15 cellular contexts compared by ENCODE assay signal in genomic region chr22:49136816-49137180, GRCh38.
A peak's percentile ranks its signal among the peaks of the same experiment; 100 is the strongest.
DNase-seq lines count a peak whose midpoint lies in the region; ATAC-seq and TF ChIP-seq lines count a peak whose summit lies in the region.
"Had no signal": no experiment of that assay in that cellular context is flagged by ENCODE, and none has a peak within 500 bp of the region (broad histone marks: within the 10 kb centered on the region; RNA-seq: fewer than 3 reads in every experiment).

No MANE protein-coding gene starts in this region.

- no CpG with 5 or more reads among the region's 9 CpGs for WGBS in neuronal stem cell (ENCODE audit: extremely low coverage in 2 of 2, insufficient read length in 2 of 2, insufficient replicate concordance in 1 of 2), 2 donors

- no peak overlapping the region for H3K4me3 ChIP-seq in BLaER1
- no peak overlapping the region for H3K4me3 ChIP-seq in BLaER1 treated with 17β-estradiol and CSF1 and Interleukin-3, amounts not matched to agents 10 nM and 100 nM
- no peak overlapping the region for H3K4me3 ChIP-seq in coronary artery
- no peak overlapping the region for H3K4me3 ChIP-seq in neuronal stem cell (ENCODE audit: low read length in 2 of 2)
- H3K4me3 ChIP-seq: GM23248 had no signal

- H2AFZ ChIP-seq in neuronal stem cell (ENCODE audit: low read length), result no peak overlapping the region
- H2AFZ ChIP-seq: GM23248 had no signal

- H4K91ac ChIP-seq in neuronal stem cell (ENCODE audit: low read depth, low read length, poor library complexity), result no peak overlapping the region

- H2AK5ac ChIP-seq in neuronal stem cell (ENCODE audit: low read depth, low read length), result peak overlapping the region; percentile 79

- peak overlapping the region; percentile 88 for H2BK15ac ChIP-seq in neuronal stem cell (ENCODE audit: low read length)

- H2BK12ac ChIP-seq in neuronal stem cell (ENCODE audit: low read length), result peak overlapping the region; percentile 79

- no peak overlapping the region for H2BK5ac ChIP-seq in neuronal stem cell (ENCODE audit: low read length)

- H4K8ac ChIP-seq in neuronal stem cell (ENCODE audit: low read depth, low read length), result no peak overlapping the region

- H3K4me1 ChIP-seq in BLaER1 (peaks cover 19% of the 10 kb centered on the region; the same call in 1 of the 2 replicates), neuronal stem cell (ENCODE audit: control insufficient read depth in 2 of 2, insufficient read depth in 1 of 2, low read depth in 1 of 2, low read length in 2 of 2) (peaks cover 0 to 5% of the 10 kb centered on the region in 2 donors)
- peaks cover 0 to 19% (median 15%) of the 10 kb centered on the region in 10 experiments; a peak in 10 of 20 replicates for H3K4me1 ChIP-seq in BLaER1 treated with 17β-estradiol and CSF1 and Interleukin-3, amounts not matched to agents 10 nM and 100 nM

- H3K36me3 ChIP-seq in BLaER1 (no peaks in the 10 kb centered on the region), neuronal stem cell (replicated peaks in 1 of 2; ENCODE audit: control insufficient read depth in 2 of 2, insufficient read depth in 2 of 2, low read length in 2 of 2) (no peaks in the 10 kb centered on the region)
- no peaks in the 10 kb centered on the region for H3K36me3 ChIP-seq in BLaER1 treated with 17β-estradiol and CSF1 and Interleukin-3, amounts not matched to agents 10 nM and 100 nM

- H3K9me3 ChIP-seq in BLaER1 (no peaks in the 10 kb centered on the region), neuronal stem cell (replicated peaks in 1 of 2; ENCODE audit: control insufficient read depth in 2 of 2, insufficient read depth in 1 of 2, low read depth in 1 of 2, low read length in 2 of 2) (no peaks in the 10 kb centered on the region)
- H3K9me3 ChIP-seq in BLaER1 treated with 17β-estradiol and CSF1 and Interleukin-3, amounts not matched to agents 10 nM and 100 nM (replicated peaks in 1 of 11), result no peaks in the 10 kb centered on the region

- H3K79me1 ChIP-seq in neuronal stem cell (ENCODE audit: low read depth, low read length), result peaks cover 3% of the 10 kb centered on the region

- no peak overlapping the region for H3K27ac ChIP-seq in BLaER1
- no peak overlapping the region for H3K27ac ChIP-seq in BLaER1 treated with 17β-estradiol and CSF1 and Interleukin-3, amounts not matched to agents 10 nM and 100 nM
- H3K27ac ChIP-seq in coronary artery, result no peak overlapping the region
- no peak overlapping the region for H3K27ac ChIP-seq in neuronal stem cell (replicated peaks; ENCODE audit: low read length)
- H3K27ac ChIP-seq: GM23248 had no signal

- H3K23ac ChIP-seq in neuronal stem cell (ENCODE audit: low read depth, low read length, poor library complexity), result no peak overlapping the region

- DNase-seq in coronary artery (ENCODE audit: low spot score) (peak; percentile 50), neuronal stem cell (ENCODE audit: low spot score) (no peak), C1 segment of cervical spinal cord (lab: John Stamatoyannopoulos, UW) (no peak)
- no peak for DNase-seq in central memory CD4-positive, alpha-beta T cell
- DNase-seq in stimulated activated CD4-positive, alpha-beta T cell treated with anti-CD3 and anti-CD28 coated beads, Interleukin-12 subunit alpha, Interleukin-12 subunit beta, amount 100 ng/mL, for 4 hours, result no peak
- DNase-seq: CD8-positive, alpha-beta T cell; DMS53; DMS79 treated with DMSO at 0.1 percent for 48 hours; GF-D8; GM23248; H9 had no signal

- no peak overlapping the region for H3K14ac ChIP-seq in neuronal stem cell (ENCODE audit: low read length)

- no peak for TF ChIP-seq CTCF in coronary artery (IDR thresholded peaks at IDR 0.05)

- no peaks in the 10 kb centered on the region for H3K27me3 ChIP-seq in BLaER1
- H3K27me3 ChIP-seq in BLaER1 treated with 17β-estradiol and CSF1 and Interleukin-3, amounts not matched to agents 10 nM and 100 nM, result no peaks in the 10 kb centered on the region
- H3K27me3 ChIP-seq in neuronal stem cell (ENCODE audit: control insufficient read depth in 3 of 3, insufficient read depth in 3 of 3, low read depth in 1 of 3, low read length in 3 of 3), result no peaks in the 10 kb centered on the region

- H3K4me2 ChIP-seq in BLaER1 (peak overlapping the region; percentile 30), neuronal stem cell (ENCODE audit: insufficient read depth, low read length, poor library complexity, severe bottlenecking) (no peak overlapping the region)
- H3K4me2 ChIP-seq in BLaER1 treated with 17β-estradiol and CSF1 and Interleukin-3, amounts not matched to agents 10 nM and 100 nM, result peak overlapping the region in 8 of 11 experiments; percentile 3 to 60 (median 31); a peak in 7 of 22 replicates

- H2BK120ac ChIP-seq in neuronal stem cell (ENCODE audit: low read depth, low read length), result no peak overlapping the region

- no peak overlapping the region for H3K18ac ChIP-seq in neuronal stem cell (ENCODE audit: low read length)

- H3K4ac ChIP-seq in neuronal stem cell (ENCODE audit: low read length), result no peak overlapping the region

- no peak overlapping the region for H3K9ac ChIP-seq in BLaER1
- no peak overlapping the region for H3K9ac ChIP-seq in BLaER1 treated with 17β-estradiol and CSF1 and Interleukin-3, amounts not matched to agents 10 nM and 100 nM
- H3K9ac ChIP-seq in neuronal stem cell (ENCODE audit: low read depth, low read length, poor library complexity), result no peak overlapping the region
- H3K9ac ChIP-seq: GM23248 had no signal

- no peaks in the 10 kb centered on the region for H4K20me1 ChIP-seq in BLaER1
- no peaks in the 10 kb centered on the region for H4K20me1 ChIP-seq in BLaER1 treated with 17β-estradiol and CSF1 and Interleukin-3, amounts not matched to agents 10 nM and 100 nM

- ATAC-seq in GM18519 (IDR thresholded peaks at IDR 0.05; ENCODE audit: low FRiP score, unreplicated experiment), result no peak
- ATAC-seq: CD8-positive, alpha-beta T cell; HCT116 had no signal
